In genomic region chr4:40536032-40536431, GRCh38 we compare ENCODE assay signal across 20 cellular contexts.
A peak's percentile ranks its signal among the peaks of the same experiment; 100 is the strongest.
DNase-seq lines count a peak whose midpoint lies in the region; ATAC-seq and TF ChIP-seq lines count a peak whose summit lies in the region.
"Had no signal": no experiment of that assay in that cellular context is flagged by ENCODE, and none has a peak within 500 bp of the region (broad histone marks: within the 10 kb centered on the region; RNA-seq: fewer than 3 reads in every experiment).

No MANE protein-coding gene starts in this region.

- peak; percentile 37 for DNase-seq in GM10248 (ENCODE audit: extremely low spot score)
- DNase-seq in Peyer's patch: peak in 2 of 3 donors; percentile 59 to 68
- DNase-seq in stimulated activated naive CD8-positive, alpha-beta T cell treated with anti-CD3 and anti-CD28 coated beads, Interleukin-15, Interleukin-2, amounts not matched to agents 100 U/mL and 50 U/mL, for 24 hours: no peak
- DNase-seq in GM19240 (ENCODE audit: insufficient read length, low spot score): no peak
- no peak for DNase-seq in T-helper 1 cell
- DNase-seq: activated naive CD4-positive, alpha-beta T cell treated with anti-CD3 and anti-CD28 coated beads, Interleukin-2, amount 50 U/mL, for 16 hours; CD4-positive, alpha-beta T cell; dorsolateral prefrontal cortex; EL; kidney glomerular epithelial cell; midbrain; NCI-H1694; NCI-H526 treated with DMSO at 0.1 percent for 48 hours; right cardiac atrium; stimulated activated CD4-positive, alpha-beta T cell treated with anti-CD3 and anti-CD28 coated beads, Interleukin-1b, Interleukin-23, amount 100 ng/mL, for 48 hours had no signal

- H3K27me3 ChIP-seq in Peyer's patch: no peaks in the 10 kb centered on the region
- H3K27me3 ChIP-seq: dorsolateral prefrontal cortex had no signal

- H3K27ac ChIP-seq in Peyer's patch: peak overlapping the region in 1 of 4 donors; percentile 61
- H3K27ac ChIP-seq: dorsolateral prefrontal cortex, HL-60, RWPE1 had no signal

- TF ChIP-seq CTCF in GM10248 (IDR thresholded peaks at IDR 0.05; ENCODE audit: control extremely low read depth, extremely low read depth, low read depth, missing control alignments) (no peak), Peyer's patch (IDR thresholded peaks at IDR 0.05) (no peak)

- H3K36me3 ChIP-seq in Peyer's patch: no peaks in the 10 kb centered on the region

- no peak for TF ChIP-seq POLR2A in Peyer's patch (IDR thresholded peaks at IDR 0.05)

- POLR2A ChIA-PET in GM10248 (lab: Yijun Ruan, JAX): no interaction called here

- ATAC-seq in GM19324 (IDR thresholded peaks at IDR 0.05; ENCODE audit: low FRiP score, unreplicated experiment) (peak; percentile 44), HG02588 (IDR thresholded peaks at IDR 0.05; ENCODE audit: unreplicated experiment) (peak; percentile 81), GM21381 (IDR thresholded peaks at IDR 0.05; ENCODE audit: unreplicated experiment) (no peak)
- ATAC-seq in stimulated activated naive CD8-positive, alpha-beta T cell treated with anti-CD3 and anti-CD28 coated beads, Interleukin-15, Interleukin-2, amounts not matched to agents 100 U/mL and 50 U/mL, for 24 hours: no peak
- ATAC-seq: right cardiac atrium had no signal

- H3K4me3 ChIP-seq in Peyer's patch: no peak overlapping the region
- H3K4me3 ChIP-seq: dorsolateral prefrontal cortex had no signal

- CTCF ChIA-PET in GM10248 (lab: Yijun Ruan, JAX): no interaction called here

- peaks cover 0 to 3% (median 0%) of the 10 kb centered on the region in 4 donors for H3K4me1 ChIP-seq in Peyer's patch

- H3K9me3 ChIP-seq in Peyer's patch: no peaks in the 10 kb centered on the region

Comparison
In these comparisons a context has a peak if more than half of its experiments do, and no peak if none do; other contexts are left out.
1. DNase-seq: peak in GM10248 (single experiment) and Peyer's patch (2 of 3); none in stimulated activated naive CD8-positive, alpha-beta T cell treated with anti-CD3 and anti-CD28 coated beads, Interleukin-15, Interleukin-2, amounts not matched to agents 100 U/mL and 50 U/mL, for 24 hours (single experiment), GM19240 (single experiment) and T-helper 1 cell (0 of 5).
2. ATAC-seq: peak in GM19324 (single experiment) and HG02588 (single experiment); none in stimulated activated naive CD8-positive, alpha-beta T cell treated with anti-CD3 and anti-CD28 coated beads, Interleukin-15, Interleukin-2, amounts not matched to agents 100 U/mL and 50 U/mL, for 24 hours (single experiment) and GM21381 (single experiment).